1 cellular context compared by ENCODE assay signal in the genomic region with DNA sequence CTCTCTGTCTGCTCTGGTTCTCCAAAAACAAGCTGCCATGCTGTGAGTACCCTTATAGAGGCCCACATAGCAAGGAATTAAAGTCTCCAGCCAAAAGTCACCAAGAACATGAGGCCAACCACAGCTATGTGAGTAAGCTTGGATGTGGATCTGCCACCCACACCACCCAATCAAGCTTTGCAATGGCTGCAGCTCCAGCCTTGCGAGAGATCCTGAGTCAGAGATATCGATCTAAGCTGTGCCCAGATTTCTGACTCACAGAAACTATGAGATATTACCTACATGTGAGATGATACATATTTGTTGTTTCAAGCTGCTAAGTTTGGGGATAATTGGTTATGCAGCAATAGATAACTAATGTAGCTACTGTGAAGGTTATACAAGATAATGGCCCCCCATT.
A peak's percentile ranks its signal among the peaks of the same experiment; 100 is the strongest.
TF ChIP-seq lines count a peak whose summit lies in the region.

No MANE protein-coding gene starts in this region.

TF ChIP-seq in SK-N-SH, 30 proteins besides CTCF, POLR2A, EP300 and RAD21:
- TF ChIP-seq, protein P1, sequence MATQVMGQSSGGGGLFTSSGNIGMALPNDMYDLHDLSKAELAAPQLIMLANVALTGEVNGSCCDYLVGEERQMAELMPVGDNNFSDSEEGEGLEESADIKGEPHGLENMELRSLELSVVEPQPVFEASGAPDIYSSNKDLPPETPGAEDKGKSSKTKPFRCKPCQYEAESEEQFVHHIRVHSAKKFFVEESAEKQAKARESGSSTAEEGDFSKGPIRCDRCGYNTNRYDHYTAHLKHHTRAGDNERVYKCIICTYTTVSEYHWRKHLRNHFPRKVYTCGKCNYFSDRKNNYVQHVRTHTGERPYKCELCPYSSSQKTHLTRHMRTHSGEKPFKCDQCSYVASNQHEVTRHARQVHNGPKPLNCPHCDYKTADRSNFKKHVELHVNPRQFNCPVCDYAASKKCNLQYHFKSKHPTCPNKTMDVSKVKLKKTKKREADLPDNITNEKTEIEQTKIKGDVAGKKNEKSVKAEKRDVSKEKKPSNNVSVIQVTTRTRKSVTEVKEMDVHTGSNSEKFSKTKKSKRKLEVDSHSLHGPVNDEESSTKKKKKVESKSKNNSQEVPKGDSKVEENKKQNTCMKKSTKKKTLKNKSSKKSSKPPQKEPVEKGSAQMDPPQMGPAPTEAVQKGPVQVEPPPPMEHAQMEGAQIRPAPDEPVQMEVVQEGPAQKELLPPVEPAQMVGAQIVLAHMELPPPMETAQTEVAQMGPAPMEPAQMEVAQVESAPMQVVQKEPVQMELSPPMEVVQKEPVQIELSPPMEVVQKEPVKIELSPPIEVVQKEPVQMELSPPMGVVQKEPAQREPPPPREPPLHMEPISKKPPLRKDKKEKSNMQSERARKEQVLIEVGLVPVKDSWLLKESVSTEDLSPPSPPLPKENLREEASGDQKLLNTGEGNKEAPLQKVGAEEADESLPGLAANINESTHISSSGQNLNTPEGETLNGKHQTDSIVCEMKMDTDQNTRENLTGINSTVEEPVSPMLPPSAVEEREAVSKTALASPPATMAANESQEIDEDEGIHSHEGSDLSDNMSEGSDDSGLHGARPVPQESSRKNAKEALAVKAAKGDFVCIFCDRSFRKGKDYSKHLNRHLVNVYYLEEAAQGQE (IDR thresholded peaks at IDR 0.05; ENCODE audit: low read depth, low read length): no peak
- TF ChIP-seq EZH2phosphoT487 (IDR thresholded peaks at IDR 0.05; ENCODE audit: borderline replicate concordance, low read depth) (no peak), NFIC (IDR thresholded peaks at IDR 0.05; ENCODE audit: borderline replicate concordance) (peak; percentile 57), YY1 (IDR thresholded peaks at IDR 0.05; ENCODE audit: low read depth) (peak; percentile 37; the same call in 1 of the 2 replicates), CHD2 (IDR thresholded peaks at IDR 0.05; ENCODE audit: low read length, partially characterized antibody) (no peak), SIN3A (IDR thresholded peaks at IDR 0.05; ENCODE audit: borderline replicate concordance, low read depth, low read length) (no peak), FOXM1 (IDR thresholded peaks at IDR 0.05; ENCODE audit: low read depth) (no peak), TAF1 (IDR thresholded peaks at IDR 0.05; ENCODE audit: borderline replicate concordance, low read depth, low read length) (no peak), FOXJ3 (CRISPR knock-in tag; IDR thresholded peaks at IDR 0.05) (no peak), RCOR1 (IDR thresholded peaks at IDR 0.05; ENCODE audit: low read length) (no peak), SMC3 (IDR thresholded peaks at IDR 0.05; ENCODE audit: low read depth, low read length) (no peak), GATA2 (CRISPR knock-in tag; IDR thresholded peaks at IDR 0.05) (no peak), JUND (IDR thresholded peaks at IDR 0.05) (peak; percentile 80), FOSL2 (IDR thresholded peaks at IDR 0.05; ENCODE audit: borderline replicate concordance, low read depth) (peak; percentile 70), TEAD4 (IDR thresholded peaks at IDR 0.05; ENCODE audit: borderline replicate concordance, insufficient read depth) (no peak), TCF12 (IDR thresholded peaks at IDR 0.05) (peak; percentile 84), RXRA (IDR thresholded peaks at IDR 0.05; ENCODE audit: borderline replicate concordance, low read depth) (peak; percentile 24; the same call in 1 of the 2 replicates)
- TF ChIP-seq, protein P2, sequence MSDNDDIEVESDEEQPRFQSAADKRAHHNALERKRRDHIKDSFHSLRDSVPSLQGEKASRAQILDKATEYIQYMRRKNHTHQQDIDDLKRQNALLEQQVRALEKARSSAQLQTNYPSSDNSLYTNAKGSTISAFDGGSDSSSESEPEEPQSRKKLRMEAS (IDR thresholded peaks at IDR 0.05; ENCODE audit: low read depth): peak; percentile 20; the same call in 1 of the 2 replicates
- TF ChIP-seq, protein P3, sequence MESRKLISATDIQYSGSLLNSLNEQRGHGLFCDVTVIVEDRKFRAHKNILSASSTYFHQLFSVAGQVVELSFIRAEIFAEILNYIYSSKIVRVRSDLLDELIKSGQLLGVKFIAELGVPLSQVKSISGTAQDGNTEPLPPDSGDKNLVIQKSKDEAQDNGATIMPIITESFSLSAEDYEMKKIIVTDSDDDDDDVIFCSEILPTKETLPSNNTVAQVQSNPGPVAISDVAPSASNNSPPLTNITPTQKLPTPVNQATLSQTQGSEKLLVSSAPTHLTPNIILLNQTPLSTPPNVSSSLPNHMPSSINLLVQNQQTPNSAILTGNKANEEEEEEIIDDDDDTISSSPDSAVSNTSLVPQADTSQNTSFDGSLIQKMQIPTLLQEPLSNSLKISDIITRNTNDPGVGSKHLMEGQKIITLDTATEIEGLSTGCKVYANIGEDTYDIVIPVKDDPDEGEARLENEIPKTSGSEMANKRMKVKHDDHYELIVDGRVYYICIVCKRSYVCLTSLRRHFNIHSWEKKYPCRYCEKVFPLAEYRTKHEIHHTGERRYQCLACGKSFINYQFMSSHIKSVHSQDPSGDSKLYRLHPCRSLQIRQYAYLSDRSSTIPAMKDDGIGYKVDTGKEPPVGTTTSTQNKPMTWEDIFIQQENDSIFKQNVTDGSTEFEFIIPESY (IDR thresholded peaks at IDR 0.05; ENCODE audit: borderline replicate concordance, low read depth): no peak
- TF ChIP-seq, protein P4, sequence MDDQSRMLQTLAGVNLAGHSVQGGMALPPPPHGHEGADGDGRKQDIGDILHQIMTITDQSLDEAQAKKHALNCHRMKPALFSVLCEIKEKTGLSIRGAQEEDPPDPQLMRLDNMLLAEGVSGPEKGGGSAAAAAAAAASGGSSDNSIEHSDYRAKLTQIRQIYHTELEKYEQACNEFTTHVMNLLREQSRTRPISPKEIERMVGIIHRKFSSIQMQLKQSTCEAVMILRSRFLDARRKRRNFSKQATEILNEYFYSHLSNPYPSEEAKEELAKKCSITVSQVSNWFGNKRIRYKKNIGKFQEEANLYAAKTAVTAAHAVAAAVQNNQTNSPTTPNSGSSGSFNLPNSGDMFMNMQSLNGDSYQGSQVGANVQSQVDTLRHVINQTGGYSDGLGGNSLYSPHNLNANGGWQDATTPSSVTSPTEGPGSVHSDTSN (IDR thresholded peaks at IDR 0.05): peak; percentile 74
- TF ChIP-seq, protein P5, sequence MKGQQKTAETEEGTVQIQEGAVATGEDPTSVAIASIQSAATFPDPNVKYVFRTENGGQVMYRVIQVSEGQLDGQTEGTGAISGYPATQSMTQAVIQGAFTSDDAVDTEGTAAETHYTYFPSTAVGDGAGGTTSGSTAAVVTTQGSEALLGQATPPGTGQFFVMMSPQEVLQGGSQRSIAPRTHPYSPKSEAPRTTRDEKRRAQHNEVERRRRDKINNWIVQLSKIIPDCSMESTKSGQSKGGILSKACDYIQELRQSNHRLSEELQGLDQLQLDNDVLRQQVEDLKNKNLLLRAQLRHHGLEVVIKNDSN (IDR thresholded peaks at IDR 0.05; ENCODE audit: borderline replicate concordance, low read depth): no peak
- TF ChIP-seq, protein P6, sequence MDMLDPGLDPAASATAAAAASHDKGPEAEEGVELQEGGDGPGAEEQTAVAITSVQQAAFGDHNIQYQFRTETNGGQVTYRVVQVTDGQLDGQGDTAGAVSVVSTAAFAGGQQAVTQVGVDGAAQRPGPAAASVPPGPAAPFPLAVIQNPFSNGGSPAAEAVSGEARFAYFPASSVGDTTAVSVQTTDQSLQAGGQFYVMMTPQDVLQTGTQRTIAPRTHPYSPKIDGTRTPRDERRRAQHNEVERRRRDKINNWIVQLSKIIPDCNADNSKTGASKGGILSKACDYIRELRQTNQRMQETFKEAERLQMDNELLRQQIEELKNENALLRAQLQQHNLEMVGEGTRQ (IDR thresholded peaks at IDR 0.05; ENCODE audit: borderline replicate concordance, low read depth, low read length): no peak
